In the genomic region with DNA sequence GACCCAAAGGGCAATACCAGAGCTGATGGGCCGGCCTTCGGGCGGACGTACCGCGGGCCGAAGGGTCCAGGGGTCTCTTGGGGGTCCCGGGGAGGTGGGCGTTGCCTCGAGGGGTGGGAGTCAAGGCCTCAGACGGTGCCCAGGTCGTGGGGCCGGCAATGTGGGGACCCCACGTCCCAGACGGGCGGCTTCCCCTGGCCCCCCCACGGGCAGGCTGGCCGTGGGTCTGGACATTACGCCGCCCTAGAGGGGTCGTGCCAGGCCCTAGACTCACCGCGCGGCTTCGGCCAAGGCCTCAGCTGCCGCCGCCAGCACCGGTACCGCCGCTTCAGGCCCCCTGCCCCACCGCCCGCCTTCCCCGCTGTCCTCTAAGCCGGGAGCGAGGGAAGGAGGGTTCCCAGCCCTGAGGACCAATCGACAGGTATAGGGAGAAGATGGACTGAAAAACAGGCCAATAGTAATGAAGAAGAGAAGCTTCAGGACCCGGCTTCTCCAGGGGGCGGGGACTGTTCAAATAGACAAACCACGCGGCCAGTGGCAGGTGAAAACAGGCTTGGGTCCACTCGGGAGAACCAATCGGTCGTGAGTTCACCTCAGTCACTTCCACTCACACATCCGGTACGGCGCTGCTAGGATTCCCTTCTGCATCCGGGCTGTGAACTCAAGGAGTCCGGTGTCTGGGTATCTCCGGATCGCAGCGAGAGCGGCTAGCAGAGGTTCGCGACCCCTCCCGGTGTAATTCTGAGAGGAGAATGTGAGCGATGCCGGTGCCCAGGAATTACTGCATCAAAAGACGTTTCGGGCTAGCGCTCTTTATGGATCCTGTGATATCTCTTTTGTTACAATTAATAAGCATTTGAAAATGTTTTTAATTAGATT, we compare ENCODE assay signal across 1 cellular context.
TF ChIP-seq lines count a peak whose summit lies in the region.

MTOR (minus strand) TSS at position 381 of the 879 bp plus-strand sequence. CDS start 3,142 bp downstream, outside the sequence.

TF ChIP-seq in K562, 482 proteins besides CTCF, POLR2A, EP300 and RAD21 (continued from another document and continues in another):
- no peak for TF ChIP-seq ZNF280B (CRISPR knock-in tag; IDR thresholded peaks at IDR 0.05)
- 0 out of 2 replicates have a peak, but pooled peaks have one; percentile 78 for TF ChIP-seq PHB (CRISPR knock-in tag; IDR thresholded peaks at IDR 0.05)
- no peak for TF ChIP-seq MXD1 (CRISPR knock-in tag; IDR thresholded peaks at IDR 0.05; ENCODE audit: borderline replicate concordance, poor library complexity, severe bottlenecking)
- TF ChIP-seq TAF9B (IDR thresholded peaks at IDR 0.05; ENCODE audit: partially characterized antibody): peak; percentile 82
- TF ChIP-seq KLF6 (CRISPR knock-in tag; IDR thresholded peaks at IDR 0.05; ENCODE audit: borderline replicate concordance): peak; percentile 11; the same call in 1 of the 2 replicates
- TF ChIP-seq, protein P1, sequence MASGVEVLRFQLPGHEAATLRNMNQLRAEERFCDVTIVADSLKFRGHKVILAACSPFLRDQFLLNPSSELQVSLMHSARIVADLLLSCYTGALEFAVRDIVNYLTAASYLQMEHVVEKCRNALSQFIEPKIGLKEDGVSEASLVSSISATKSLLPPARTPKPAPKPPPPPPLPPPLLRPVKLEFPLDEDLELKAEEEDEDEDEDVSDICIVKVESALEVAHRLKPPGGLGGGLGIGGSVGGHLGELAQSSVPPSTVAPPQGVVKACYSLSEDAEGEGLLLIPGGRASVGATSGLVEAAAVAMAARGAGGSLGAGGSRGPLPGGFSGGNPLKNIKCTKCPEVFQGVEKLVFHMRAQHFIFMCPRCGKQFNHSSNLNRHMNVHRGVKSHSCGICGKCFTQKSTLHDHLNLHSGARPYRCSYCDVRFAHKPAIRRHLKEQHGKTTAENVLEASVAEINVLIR (CRISPR knock-in tag; IDR thresholded peaks at IDR 0.05): peak; percentile 43
- TF ChIP-seq, protein P2, sequence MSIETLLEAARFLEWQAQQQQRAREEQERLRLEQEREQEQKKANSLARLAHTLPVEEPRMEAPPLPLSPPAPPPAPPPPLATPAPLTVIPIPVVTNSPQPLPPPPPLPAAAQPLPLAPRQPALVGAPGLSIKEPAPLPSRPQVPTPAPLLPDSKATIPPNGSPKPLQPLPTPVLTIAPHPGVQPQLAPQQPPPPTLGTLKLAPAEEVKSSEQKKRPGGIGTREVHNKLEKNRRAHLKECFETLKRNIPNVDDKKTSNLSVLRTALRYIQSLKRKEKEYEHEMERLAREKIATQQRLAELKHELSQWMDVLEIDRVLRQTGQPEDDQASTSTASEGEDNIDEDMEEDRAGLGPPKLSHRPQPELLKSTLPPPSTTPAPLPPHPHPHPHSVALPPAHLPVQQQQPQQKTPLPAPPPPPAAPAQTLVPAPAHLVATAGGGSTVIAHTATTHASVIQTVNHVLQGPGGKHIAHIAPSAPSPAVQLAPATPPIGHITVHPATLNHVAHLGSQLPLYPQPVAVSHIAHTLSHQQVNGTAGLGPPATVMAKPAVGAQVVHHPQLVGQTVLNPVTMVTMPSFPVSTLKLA (conservative IDR thresholded peaks at IDR 0.05): peak; percentile 87 to 94
- peak in 1 of 2 experiments; percentile 76; a peak in 2 of 4 replicates for TF ChIP-seq RCOR1 (IDR thresholded peaks at IDR 0.05; ENCODE audit: borderline replicate concordance in 1 of 2, low read depth in 2 of 2, low read length in 2 of 2)
- peak; percentile 85 for TF ChIP-seq ARID4B (CRISPR knock-in tag; IDR thresholded peaks at IDR 0.05)
- no peak for TF ChIP-seq ZNF212 (CRISPR knock-in tag; IDR thresholded peaks at IDR 0.05)
- TF ChIP-seq SIRT6 (IDR thresholded peaks at IDR 0.05; ENCODE audit: low read depth, low read length): no peak
- TF ChIP-seq ZBTB1 (CRISPR knock-in tag; IDR thresholded peaks at IDR 0.05; ENCODE audit: borderline replicate concordance, low read depth): no peak
- no peak for TF ChIP-seq CBX2 (IDR thresholded peaks at IDR 0.05; ENCODE audit: insufficient read depth, low read length, poor library complexity, severe bottlenecking)
- TF ChIP-seq TBP (optimal IDR thresholded peaks at IDR 0.05; ENCODE audit: low read depth, low read length): peak; percentile 75
- TF ChIP-seq CC2D1A (IDR thresholded peaks at IDR 0.05): peak; percentile 14; the same call in 1 of the 2 replicates
- no peak for TF ChIP-seq ZNF24 (IDR thresholded peaks at IDR 0.05)
- no peak for TF ChIP-seq EZH2 (IDR thresholded peaks at IDR 0.05; ENCODE audit: borderline replicate concordance, low read depth, low read length)
- TF ChIP-seq ZNF232 (CRISPR knock-in tag; IDR thresholded peaks at IDR 0.05): no peak
- TF ChIP-seq HNRNPL (IDR thresholded peaks at IDR 0.05; ENCODE audit: low read depth, low read length): 0 out of 2 replicates have a peak, but pooled peaks have one; percentile 22
- TF ChIP-seq ARNT (IDR thresholded peaks at IDR 0.05): peak in 1 of 2 experiments; percentile 84; a peak in 2 of 4 replicates
- TF ChIP-seq HDGF (IDR thresholded peaks at IDR 0.05): no peak
- no peak for TF ChIP-seq RNF2 (IDR thresholded peaks at IDR 0.05)
- no peak for TF ChIP-seq ETS2 (tag; IDR thresholded peaks at IDR 0.05; ENCODE audit: borderline replicate concordance, poor library complexity, severe bottlenecking)
- TF ChIP-seq MTA3 (IDR thresholded peaks at IDR 0.05; ENCODE audit: borderline replicate concordance): peak; percentile 79; the same call in 1 of the 2 replicates
- TF ChIP-seq C11orf30 (IDR thresholded peaks at IDR 0.05; ENCODE audit: low read depth): peak; percentile 98
- peak; percentile 71; the same call in 1 of the 2 replicates for TF ChIP-seq ZC3H11A (IDR thresholded peaks at IDR 0.05; ENCODE audit: low read depth, low read length)
- no peak for TF ChIP-seq CREB3 (tag; conservative IDR thresholded peaks at IDR 0.05; ENCODE audit: low read depth)
- TF ChIP-seq E2F1 (CRISPR knock-in tag; IDR thresholded peaks at IDR 0.05): 0 out of 2 replicates have a peak, but pooled peaks have one; percentile 58
- peak; percentile 75 for TF ChIP-seq XRCC5 (IDR thresholded peaks at IDR 0.05; ENCODE audit: low read depth, low read length)
- TF ChIP-seq CGGBP1 (CRISPR knock-in tag; IDR thresholded peaks at IDR 0.05): 0 out of 2 replicates have a peak, but pooled peaks have one; percentile 16
- TF ChIP-seq ZNF668 (CRISPR knock-in tag; IDR thresholded peaks at IDR 0.05): no peak
- TF ChIP-seq POLR3A (IDR thresholded peaks at IDR 0.05; ENCODE audit: borderline replicate concordance, extremely low read depth, insufficient read depth, insufficient read length): no peak
- TF ChIP-seq ZNF431 (CRISPR knock-in tag; IDR thresholded peaks at IDR 0.05): no peak
- no peak for TF ChIP-seq BRD9 (IDR thresholded peaks at IDR 0.05; ENCODE audit: low read depth, partially characterized antibody)
- TF ChIP-seq, protein P3, sequence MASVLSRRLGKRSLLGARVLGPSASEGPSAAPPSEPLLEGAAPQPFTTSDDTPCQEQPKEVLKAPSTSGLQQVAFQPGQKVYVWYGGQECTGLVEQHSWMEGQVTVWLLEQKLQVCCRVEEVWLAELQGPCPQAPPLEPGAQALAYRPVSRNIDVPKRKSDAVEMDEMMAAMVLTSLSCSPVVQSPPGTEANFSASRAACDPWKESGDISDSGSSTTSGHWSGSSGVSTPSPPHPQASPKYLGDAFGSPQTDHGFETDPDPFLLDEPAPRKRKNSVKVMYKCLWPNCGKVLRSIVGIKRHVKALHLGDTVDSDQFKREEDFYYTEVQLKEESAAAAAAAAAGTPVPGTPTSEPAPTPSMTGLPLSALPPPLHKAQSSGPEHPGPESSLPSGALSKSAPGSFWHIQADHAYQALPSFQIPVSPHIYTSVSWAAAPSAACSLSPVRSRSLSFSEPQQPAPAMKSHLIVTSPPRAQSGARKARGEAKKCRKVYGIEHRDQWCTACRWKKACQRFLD (CRISPR knock-in tag; IDR thresholded peaks at IDR 0.05): peak; percentile 95
- TF ChIP-seq KDM1A (IDR thresholded peaks at IDR 0.05): peak in 1 of 2 experiments; percentile 8; a peak in 1 of 4 replicates
- TF ChIP-seq BCLAF1 (IDR thresholded peaks at IDR 0.05; ENCODE audit: borderline replicate concordance in 1 of 2, control insufficient read depth in 1 of 2, low read depth in 2 of 2, low read length in 1 of 2): peak in 1 of 2 experiments; percentile 97; a peak in 2 of 4 replicates
